19 cellular contexts compared by ENCODE assay signal in the genomic region with DNA sequence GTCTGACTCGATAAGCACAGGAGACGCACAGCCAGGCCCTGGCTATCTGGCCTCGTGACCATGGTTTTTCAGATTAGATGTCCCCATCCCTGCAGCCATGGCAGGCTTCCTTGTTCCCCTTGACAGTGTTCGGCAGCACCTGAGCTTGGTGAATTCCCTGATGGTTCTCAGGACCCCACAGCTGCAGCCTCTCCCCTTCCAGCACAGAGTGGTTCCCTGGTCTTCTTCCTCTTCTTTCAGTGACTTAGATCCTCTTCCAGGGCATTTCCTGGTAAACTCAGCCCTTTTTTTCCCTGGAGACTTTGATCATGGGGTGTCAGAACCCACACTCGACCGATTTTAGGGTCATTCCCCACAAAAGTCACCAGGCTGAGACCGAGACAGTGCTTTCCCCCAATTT. TPM values are rescaled to one million over a fixed set of nuclear protein-coding genes. Genes with fewer than 3 reads are reported as not detected.
"Had no signal": no experiment of that assay in that cellular context is flagged by ENCODE, and none has a peak within 500 bp of the region (broad histone marks: within the 10 kb centered on the region; RNA-seq: fewer than 3 reads in every experiment).

No MANE protein-coding gene starts in this region.

- H3K4me3 ChIP-seq: esophagus muscularis mucosa, gastrocnemius medialis, left ventricle myocardium inferior, lung, psoas muscle, sigmoid colon, skin epidermis had no signal

- H3K4me3 Mint-ChIP-seq: effector memory CD8-positive, alpha-beta T cell; immature natural killer cell; natural killer cell treated with Interleukin-12 subunit alpha and Interleukin-12 subunit beta and Interleukin-15 and Interleukin-18, amount 100 ng/mL, for 72 hours; stimulated activated naive B cell treated with anti-CD40 and anti-IgM and Interleukin-4, amounts not matched to agents 10 μg/mL and 1 μg/mL and 100 μg/mL, for 72 hours had no signal

- ATAC-seq: effector memory CD8-positive, alpha-beta T cell; gastrocnemius medialis; natural killer cell treated with Interleukin-12 subunit alpha and Interleukin-12 subunit beta and Interleukin-15 and Interleukin-18, amount 100 ng/mL, for 72 hours; psoas muscle; stimulated activated naive B cell treated with anti-CD40 and anti-IgM and Interleukin-4, amounts not matched to agents 10 μg/mL and 1 μg/mL and 100 μg/mL, for 72 hours had no signal

- H3K9me3 Mint-ChIP-seq: effector memory CD8-positive, alpha-beta T cell; natural killer cell treated with Interleukin-12 subunit alpha and Interleukin-12 subunit beta and Interleukin-15 and Interleukin-18, amount 100 ng/mL, for 72 hours; stimulated activated naive B cell treated with anti-CD40 and anti-IgM and Interleukin-4, amounts not matched to agents 10 μg/mL and 1 μg/mL and 100 μg/mL, for 72 hours had no signal

- H3K27me3 ChIP-seq: esophagus muscularis mucosa, gastrocnemius medialis, sigmoid colon had no signal

- H3K27ac Mint-ChIP-seq: effector memory CD8-positive, alpha-beta T cell; natural killer cell treated with Interleukin-12 subunit alpha and Interleukin-12 subunit beta and Interleukin-15 and Interleukin-18, amount 100 ng/mL, for 72 hours had no signal

- H3K4me1 ChIP-seq: esophagus muscularis mucosa, gastrocnemius medialis, left ventricle myocardium inferior, psoas muscle, sigmoid colon had no signal

- H3K36me3 Mint-ChIP-seq: natural killer cell treated with Interleukin-12 subunit alpha and Interleukin-12 subunit beta and Interleukin-15 and Interleukin-18, amount 100 ng/mL, for 72 hours; stimulated activated naive B cell treated with anti-CD40 and anti-IgM and Interleukin-4, amounts not matched to agents 10 μg/mL and 1 μg/mL and 100 μg/mL, for 72 hours had no signal

- H3K36me3 ChIP-seq: esophagus muscularis mucosa, gastrocnemius medialis, left ventricle myocardium inferior, sigmoid colon had no signal

- H3K4me1 Mint-ChIP-seq: immature natural killer cell; stimulated activated naive B cell treated with anti-CD40 and anti-IgM and Interleukin-4, amounts not matched to agents 10 μg/mL and 1 μg/mL and 100 μg/mL, for 72 hours had no signal

- H3K9me3 ChIP-seq: esophagus muscularis mucosa, gastrocnemius medialis, left ventricle myocardium inferior, psoas muscle, sigmoid colon had no signal

- DNase-seq: effector memory CD8-positive, alpha-beta T cell; gastrocnemius medialis; immature natural killer cell; left ventricle myocardium inferior; mesenchymal stem cell; midbrain; psoas muscle; retina; sigmoid colon; stimulated activated CD4-positive, alpha-beta T cell treated with anti-CD3 and anti-CD28 coated beads, Interleukin-2, amount 100 ng/mL, for 24 hours; stimulated activated CD4-positive, alpha-beta T cell treated with anti-CD3 and anti-CD28 coated beads, Interleukin-4, amount 100 ng/mL, for 4 hours; stimulated activated naive B cell treated with anti-CD40 and anti-IgM and Interleukin-4, amounts not matched to agents 10 μg/mL and 1 μg/mL and 100 μg/mL, for 72 hours had no signal

- H3K27ac ChIP-seq: epithelial cell of prostate, esophagus muscularis mucosa, gastrocnemius medialis, left ventricle myocardium inferior, psoas muscle, sigmoid colon, skin epidermis had no signal

RNA-seq across cellular contexts. Expression of gene GLB1L3, which starts 14.5 kb away (rescaled TPM):
- total RNA-seq: fibroblast of villous mesenchyme, gastrocnemius medialis, left ventricle myocardium inferior, osteoblast, psoas muscle had no signal
- polyA plus RNA-seq: immature natural killer cell, psoas muscle had no signal

RNA-seq across cellular contexts. Expression of gene GLB1L2, which starts 41.1 kb away (rescaled TPM):
- total RNA-seq: fibroblast of villous mesenchyme had no signal
